8 cellular contexts compared by ENCODE assay signal in genomic region chr11:124114942-124115781, GRCh38. TPM values are rescaled to one million over a fixed set of nuclear protein-coding genes. Genes with fewer than 3 reads are reported as not detected.
DNase-seq lines count a peak whose midpoint lies in the region; ATAC-seq and TF ChIP-seq lines count a peak whose summit lies in the region.

Gene VWA5A, plus strand, starts transcription at chr11:124115450. Its CDS starts 2,062 bp downstream, at chr11:124117512.

- ATAC-seq in GM19467 (IDR thresholded peaks at IDR 0.05; ENCODE audit: unreplicated experiment): peak; percentile 99

- BruUV-seq in Calu3 (replicated peaks; lab: Mats Ljungman, UMichigan): no TSS peak

- peak within 1 kb of the TSS; percentile 20 for H3K4me3 ChIP-seq in HL-60 (replicated peaks; ENCODE audit: insufficient read depth, low read length)

- H3K9me3 Mint-ChIP-seq in Calu3 (ENCODE audit: low read depth, unreplicated experiment) (no peaks in the 10 kb centered on the region), nephron progenitor cell (no peaks in the 10 kb centered on the region)
- H3K9me3 Mint-ChIP-seq in stimulated activated naive CD8-positive, alpha-beta T cell treated with anti-CD3 and anti-CD28 coated beads, Interleukin-15, Interleukin-2, amounts not matched to agents 100 ng/mL and 50 ng/mL, for 24 hours: no peaks in the 10 kb centered on the region

- no peaks in the 10 kb centered on the region for H3K27me3 Mint-ChIP-seq in Calu3 (ENCODE audit: unreplicated experiment)
- H3K27me3 Mint-ChIP-seq in nephron progenitor cell (ENCODE audit: low read depth, poor library complexity): peaks cover 15% of the 10 kb centered on the region
- H3K27me3 Mint-ChIP-seq in stimulated activated naive CD8-positive, alpha-beta T cell treated with anti-CD3 and anti-CD28 coated beads, Interleukin-15, Interleukin-2, amounts not matched to agents 100 ng/mL and 50 ng/mL, for 24 hours: no peaks in the 10 kb centered on the region

- no peak within 1 kb of the TSS for H3K27ac ChIP-seq in HL-60 (replicated peaks)

- H3K4me1 Mint-ChIP-seq in Calu3 (ENCODE audit: low read depth, unreplicated experiment) (peaks cover 9% of the 10 kb centered on the region), nephron progenitor cell (peaks cover 19% of the 10 kb centered on the region)
- H3K4me1 Mint-ChIP-seq in stimulated activated naive CD8-positive, alpha-beta T cell treated with anti-CD3 and anti-CD28 coated beads, Interleukin-15, Interleukin-2, amounts not matched to agents 100 ng/mL and 50 ng/mL, for 24 hours (ENCODE audit: low read depth): peaks cover 27% of the 10 kb centered on the region

- H3K4me3 Mint-ChIP-seq in Calu3 (ENCODE audit: low read depth, unreplicated experiment) (peak within 1 kb of the TSS; percentile 71), nephron progenitor cell (peak within 1 kb of the TSS; percentile 90)
- peak within 1 kb of the TSS; percentile 86 for H3K4me3 Mint-ChIP-seq in stimulated activated naive CD8-positive, alpha-beta T cell treated with anti-CD3 and anti-CD28 coated beads, Interleukin-15, Interleukin-2, amounts not matched to agents 100 ng/mL and 50 ng/mL, for 24 hours

- CTCF ChIA-PET in Calu3 (lab: Charles Lee): interaction anchor here (0.5 to 1.4 kb wide), 2 partner anchors 80 to 561 kb away, joined by 3 read pairs; no protein-coding TSS in a partner anchor

- DNase-seq in Calu3 (peak; percentile 53), HL-60 (ENCODE audit: low read depth in 1 of 2, low spot score in 1 of 2) (peak; percentile 48 to 79), RKO (ENCODE audit: low spot score) (peak; percentile 88), fibroblast of the conjunctiva (ENCODE audit: low read depth) (peak; percentile 64), nephron progenitor cell (peak; percentile 57)
- peak; percentile 52 for DNase-seq in activated effector memory CD4-positive, alpha-beta T cell treated with Interleukin-2 at 50 U/mL for 16 hours

- no peaks in the 10 kb centered on the region for H3K36me3 Mint-ChIP-seq in Calu3 (ENCODE audit: insufficient read depth, unreplicated experiment)
- peaks cover 24% of the 10 kb centered on the region for H3K36me3 Mint-ChIP-seq in nephron progenitor cell (ENCODE audit: low read depth)
- H3K36me3 Mint-ChIP-seq in stimulated activated naive CD8-positive, alpha-beta T cell treated with anti-CD3 and anti-CD28 coated beads, Interleukin-15, Interleukin-2, amounts not matched to agents 100 ng/mL and 50 ng/mL, for 24 hours (ENCODE audit: low read depth): peaks cover 16% of the 10 kb centered on the region

- peak within 1 kb of the TSS; percentile 76 for H3K27ac Mint-ChIP-seq in Calu3 (ENCODE audit: unreplicated experiment)
- H3K27ac Mint-ChIP-seq in nephron progenitor cell: no peak within 1 kb of the TSS
- H3K27ac Mint-ChIP-seq in stimulated activated naive CD8-positive, alpha-beta T cell treated with anti-CD3 and anti-CD28 coated beads, Interleukin-15, Interleukin-2, amounts not matched to agents 100 ng/mL and 50 ng/mL, for 24 hours: peak within 1 kb of the TSS; percentile 69

- intact Hi-C loops in Calu3 (cut with micrococcal nuclease; ENCODE audit: unreplicated experiment): no loop called here

- TF ChIP-seq CTCF in Calu3 (IDR thresholded peaks at IDR 0.05; ENCODE audit: unreplicated experiment): no peak
- TF ChIP-seq CTCF in HL-60 (IDR thresholded peaks at IDR 0.05; ENCODE audit: insufficient read depth, low read length): no peak
- no peak for TF ChIP-seq CTCF in nephron progenitor cell (IDR thresholded peaks at IDR 0.05)

- H3K27me3 ChIP-seq in HL-60 (ENCODE audit: insufficient read depth, poor library complexity, severe bottlenecking): no peaks in the 10 kb centered on the region

RNA-seq across cellular contexts. Expression of gene VWA5A, which starts in this region (rescaled TPM):
- total RNA-seq in Calu3 (2022): 1.9 and 3.3 TPM in 2 replicates
